Comparison of ENCODE assay signal across 24 cellular contexts in the genomic region with DNA sequence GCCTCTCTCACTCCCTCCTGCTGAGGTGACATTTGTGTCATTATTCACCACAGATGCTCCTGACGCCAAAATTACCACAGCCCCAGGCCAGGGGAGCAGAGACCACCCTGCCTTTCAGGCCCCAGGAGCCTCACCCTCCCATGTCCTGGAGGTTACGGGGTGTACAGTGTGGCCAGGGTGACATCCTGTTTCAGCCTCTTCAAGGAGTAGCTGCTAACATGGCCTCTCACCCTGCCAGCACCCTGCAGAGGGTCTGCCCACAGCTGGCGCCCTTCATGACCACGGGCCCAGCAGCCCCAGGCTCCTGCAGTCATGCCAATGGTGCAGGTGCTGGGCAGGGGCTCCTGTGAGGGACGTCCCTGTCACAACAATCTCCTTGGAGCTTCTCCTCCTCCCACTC.
DNase-seq lines count a peak whose midpoint lies in the region; ATAC-seq, FAIRE-seq and TF ChIP-seq lines count a peak whose summit lies in the region.
"Had no signal": no experiment of that assay in that cellular context is flagged by ENCODE, and none has a peak within 500 bp of the region (broad histone marks: within the 10 kb centered on the region; RNA-seq: fewer than 3 reads in every experiment).

No MANE protein-coding gene starts in this region.

- ATAC-seq in GM21447 (IDR thresholded peaks at IDR 0.05; ENCODE audit: unreplicated experiment), result no peak
- no peak for ATAC-seq in HG03108 (IDR thresholded peaks at IDR 0.05; ENCODE audit: unreplicated experiment)
- ATAC-seq: A549; CD8-positive, alpha-beta T cell; GM12878 had no signal

- H3K4me3 ChIP-seq in bronchial epithelial cell (ENCODE audit: low read depth, low read length), result no peak overlapping the region
- no peak overlapping the region for H3K4me3 ChIP-seq in esophagus muscularis mucosa
- H3K4me3 ChIP-seq in osteoblast (ENCODE audit: insufficient read depth, low read length), result no peak overlapping the region
- H3K4me3 ChIP-seq: A549; BLaER1 treated with 17β-estradiol and CSF1 and Interleukin-3, amounts not matched to agents 10 nM and 100 nM; GM12878 had no signal

- peak; percentile 43 for FAIRE-seq in bronchial epithelial cell (lab: Jason Lieb, UNC)
- FAIRE-seq: A549, GM12878, GM12892, GM18507 had no signal

- H3K27ac ChIP-seq in esophagus muscularis mucosa (replicated peaks in 1 of 4), result no peak overlapping the region
- H3K27ac ChIP-seq in osteoblast (ENCODE audit: low read depth, low read length), result no peak overlapping the region
- H3K27ac ChIP-seq: 22Rv1; A549; BLaER1 treated with 17β-estradiol and CSF1 and Interleukin-3, amounts not matched to agents 10 nM and 100 nM; C4-2B had no signal

- H3K27me3 ChIP-seq in bronchial epithelial cell (ENCODE audit: control insufficient read depth, insufficient read depth, low read length) (no peaks in the 10 kb centered on the region), esophagus muscularis mucosa (no peaks in the 10 kb centered on the region), osteoblast (ENCODE audit: insufficient read depth, low read length) (no peaks in the 10 kb centered on the region)
- H3K27me3 ChIP-seq: BLaER1 treated with 17β-estradiol and CSF1 and Interleukin-3, amounts not matched to agents 10 nM and 100 nM had no signal

- H3K9me3 ChIP-seq in esophagus muscularis mucosa, result no peaks in the 10 kb centered on the region
- H3K9me3 ChIP-seq in osteoblast (ENCODE audit: low read depth, low read length), result no peaks in the 10 kb centered on the region
- H3K9me3 ChIP-seq: A549; BLaER1 treated with 17β-estradiol and CSF1 and Interleukin-3, amounts not matched to agents 10 nM and 100 nM; Caco-2 had no signal

- no peak overlapping the region for H3K4me3 Mint-ChIP-seq in activated CD4-positive, alpha-beta T cell treated with anti-CD3 and anti-CD28 coated beads, Interleukin-2, amount 10 ng/mL, durations not matched to agents 24 days and 14 days
- H3K4me3 Mint-ChIP-seq: B cell; CD4-positive, alpha-beta T cell; CD8-positive, alpha-beta T cell had no signal

- peak; percentile 46 for DNase-seq in activated CD4-positive, alpha-beta T cell treated with anti-CD3 and anti-CD28 coated beads, Interleukin-2, amount 10 ng/mL, durations not matched to agents 24 days and 14 days
- no peak for DNase-seq in activated CD4-positive, alpha-beta T cell treated with anti-CD3 and anti-CD28 coated beads for 48 hours
- DNase-seq in bronchial epithelial cell (ENCODE audit: low read depth) (no peak), esophagus muscularis mucosa (ENCODE audit: extremely low spot score) (peak; percentile 62), osteoblast (ENCODE audit: insufficient read length, low spot score, missing footprints) (peak; percentile 38), UCSD-AML1 (lab: John Stamatoyannopoulos, UW; ENCODE audit: unreplicated experiment) (no peak)
- DNase-seq: AML-193; Caco-2; Calu3; CD4-positive, alpha-beta T cell; CD8-positive, alpha-beta T cell; DMS79 treated with DMSO at 0.1 percent for 48 hours; EL; GDM1 had no signal

- no peak overlapping the region for H3K27ac Mint-ChIP-seq in activated CD4-positive, alpha-beta T cell treated with anti-CD3 and anti-CD28 coated beads, Interleukin-2, amount 10 ng/mL, durations not matched to agents 24 days and 14 days
- H3K27ac Mint-ChIP-seq: B cell; CD4-positive, alpha-beta T cell; CD8-positive, alpha-beta T cell had no signal

- H3K4me1 ChIP-seq in esophagus muscularis mucosa (no peaks in the 10 kb centered on the region), osteoblast (ENCODE audit: insufficient read depth, low read length) (no peaks in the 10 kb centered on the region)
- H3K4me1 ChIP-seq: A549; BLaER1 treated with 17β-estradiol and CSF1 and Interleukin-3, amounts not matched to agents 10 nM and 100 nM; Caco-2 had no signal

- H3K4me2 ChIP-seq in osteoblast (ENCODE audit: insufficient read depth, low read length), result no peak overlapping the region
- H3K4me2 ChIP-seq: A549; BLaER1 treated with 17β-estradiol and CSF1 and Interleukin-3, amounts not matched to agents 10 nM and 100 nM had no signal

- H3K79me2 ChIP-seq in osteoblast (ENCODE audit: insufficient read depth, low read length), result no peaks in the 10 kb centered on the region

- intact Hi-C loops in activated CD4-positive, alpha-beta T cell treated with anti-CD3 and anti-CD28 coated beads, Interleukin-2, amount 10 ng/mL, durations not matched to agents 24 days and 14 days (cut with micrococcal nuclease), result no loop called here
- intact Hi-C loops in esophagus muscularis mucosa (cut with DNase I), result no loop called here

- H3K36me3 Mint-ChIP-seq in activated CD4-positive, alpha-beta T cell treated with anti-CD3 and anti-CD28 coated beads, Interleukin-2, amount 10 ng/mL, durations not matched to agents 24 days and 14 days (ENCODE audit: low read depth), result no peaks in the 10 kb centered on the region
- H3K36me3 Mint-ChIP-seq: CD8-positive, alpha-beta T cell had no signal

- H3K27me3 Mint-ChIP-seq in activated CD4-positive, alpha-beta T cell treated with anti-CD3 and anti-CD28 coated beads, Interleukin-2, amount 10 ng/mL, durations not matched to agents 24 days and 14 days, result no peaks in the 10 kb centered on the region
- H3K27me3 Mint-ChIP-seq: B cell; CD4-positive, alpha-beta T cell had no signal

- TF ChIP-seq CTCF in bronchial epithelial cell (IDR thresholded peaks at IDR 0.05; ENCODE audit: insufficient read depth, low read length, severe bottlenecking), result no peak
- no peak for TF ChIP-seq CTCF in esophagus muscularis mucosa (IDR thresholded peaks at IDR 0.05)
- no peak for TF ChIP-seq CTCF in osteoblast (IDR thresholded peaks at IDR 0.05; ENCODE audit: extremely low read depth, low read depth, low read length)

- H3K9me3 Mint-ChIP-seq in activated CD4-positive, alpha-beta T cell treated with anti-CD3 and anti-CD28 coated beads, Interleukin-2, amount 10 ng/mL, durations not matched to agents 24 days and 14 days, result no peaks in the 10 kb centered on the region
- H3K9me3 Mint-ChIP-seq: CD4-positive, alpha-beta T cell; CD8-positive, alpha-beta T cell had no signal

- H3K4me1 Mint-ChIP-seq in activated CD4-positive, alpha-beta T cell treated with anti-CD3 and anti-CD28 coated beads, Interleukin-2, amount 10 ng/mL, durations not matched to agents 24 days and 14 days, result no peaks in the 10 kb centered on the region
- H3K4me1 Mint-ChIP-seq: B cell had no signal

- no peak overlapping the region for H2AFZ ChIP-seq in osteoblast (ENCODE audit: low read length)

- 100% methylated on average over 1 of the region's 5 CpGs for WGBS in esophagus muscularis mucosa

- no peaks in the 10 kb centered on the region for H4K20me1 ChIP-seq in osteoblast (ENCODE audit: insufficient read depth, low read length)
- H4K20me1 ChIP-seq: BLaER1 treated with 17β-estradiol and CSF1 and Interleukin-3, amounts not matched to agents 10 nM and 100 nM had no signal

- H3K36me3 ChIP-seq in bronchial epithelial cell (ENCODE audit: control insufficient read depth, insufficient read depth, low read length) (no peaks in the 10 kb centered on the region), esophagus muscularis mucosa (no peaks in the 10 kb centered on the region), osteoblast (ENCODE audit: insufficient read depth, low read length) (no peaks in the 10 kb centered on the region)
- H3K36me3 ChIP-seq: BLaER1 treated with 17β-estradiol and CSF1 and Interleukin-3, amounts not matched to agents 10 nM and 100 nM had no signal

- TF ChIP-seq POLR2A in esophagus muscularis mucosa (IDR thresholded peaks at IDR 0.05; ENCODE audit: low read depth), result no peak

- no peak for TF ChIP-seq EP300 in esophagus muscularis mucosa (IDR thresholded peaks at IDR 0.05)

Comparison
In these comparisons a context has a peak if more than half of its experiments do, and no peak if none do; other contexts are left out.
1. DNase-seq: peak in activated CD4-positive, alpha-beta T cell treated with anti-CD3 and anti-CD28 coated beads, Interleukin-2, amount 10 ng/mL, durations not matched to agents 24 days and 14 days (single experiment), esophagus muscularis mucosa (single experiment) and osteoblast (single experiment); none in activated CD4-positive, alpha-beta T cell treated with anti-CD3 and anti-CD28 coated beads for 48 hours (single experiment), bronchial epithelial cell (single experiment) and UCSD-AML1 (single experiment).